2 cellular contexts compared by ENCODE assay signal in the genomic region with DNA sequence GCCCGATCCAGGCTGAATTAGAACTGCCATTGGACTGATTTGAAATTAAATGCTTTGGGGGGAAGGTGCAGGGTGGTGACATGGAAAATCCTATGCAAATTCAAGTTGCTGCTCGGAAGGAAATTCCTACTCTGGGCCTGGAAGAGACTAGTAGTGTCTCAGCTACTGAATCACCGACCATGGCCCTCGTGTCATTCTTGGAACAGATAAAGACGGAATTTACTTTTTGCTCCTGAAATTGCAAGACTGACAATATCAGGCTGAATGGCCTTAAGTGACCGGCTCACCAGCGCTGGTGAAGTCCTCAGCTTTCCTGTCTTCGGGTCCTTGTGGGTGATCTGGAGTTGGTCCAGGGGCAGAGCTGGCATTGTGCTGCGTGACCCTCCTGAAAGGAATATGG.
TF ChIP-seq lines count a peak whose summit lies in the region.

No MANE protein-coding gene starts in this region.

TF ChIP-seq in liver, 16 proteins besides CTCF, POLR2A, EP300 and RAD21:
- TF ChIP-seq HNF4G (IDR thresholded peaks at IDR 0.05) = no peak
TF ChIP-seq in liver: peak in this region for 0.

TF ChIP-seq in HepG2, 621 proteins besides CTCF, POLR2A, EP300 and RAD21:
- TF ChIP-seq ZNF619 (CRISPR knock-in tag; IDR thresholded peaks at IDR 0.05) = no peak
- TF ChIP-seq, protein P1, sequence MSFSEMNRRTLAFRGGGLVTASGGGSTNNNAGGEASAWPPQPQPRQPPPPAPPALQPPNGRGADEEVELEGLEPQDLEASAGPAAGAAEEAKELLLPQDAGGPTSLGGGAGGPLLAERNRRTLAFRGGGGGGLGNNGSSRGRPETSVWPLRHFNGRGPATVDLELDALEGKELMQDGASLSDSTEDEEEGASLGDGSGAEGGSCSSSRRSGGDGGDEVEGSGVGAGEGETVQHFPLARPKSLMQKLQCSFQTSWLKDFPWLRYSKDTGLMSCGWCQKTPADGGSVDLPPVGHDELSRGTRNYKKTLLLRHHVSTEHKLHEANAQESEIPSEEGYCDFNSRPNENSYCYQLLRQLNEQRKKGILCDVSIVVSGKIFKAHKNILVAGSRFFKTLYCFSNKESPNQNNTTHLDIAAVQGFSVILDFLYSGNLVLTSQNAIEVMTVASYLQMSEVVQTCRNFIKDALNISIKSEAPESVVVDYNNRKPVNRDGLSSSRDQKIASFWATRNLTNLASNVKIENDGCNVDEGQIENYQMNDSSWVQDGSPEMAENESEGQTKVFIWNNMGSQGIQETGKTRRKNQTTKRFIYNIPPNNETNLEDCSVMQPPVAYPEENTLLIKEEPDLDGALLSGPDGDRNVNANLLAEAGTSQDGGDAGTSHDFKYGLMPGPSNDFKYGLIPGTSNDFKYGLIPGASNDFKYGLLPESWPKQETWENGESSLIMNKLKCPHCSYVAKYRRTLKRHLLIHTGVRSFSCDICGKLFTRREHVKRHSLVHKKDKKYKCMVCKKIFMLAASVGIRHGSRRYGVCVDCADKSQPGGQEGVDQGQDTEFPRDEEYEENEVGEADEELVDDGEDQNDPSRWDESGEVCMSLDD (CRISPR knock-in tag; IDR thresholded peaks at IDR 0.05; ENCODE audit: borderline replicate concordance) = no peak
TF ChIP-seq in HepG2: peak in this region for 0.
